Comparison of ENCODE assay signal across 1 cellular context in the genomic region with DNA sequence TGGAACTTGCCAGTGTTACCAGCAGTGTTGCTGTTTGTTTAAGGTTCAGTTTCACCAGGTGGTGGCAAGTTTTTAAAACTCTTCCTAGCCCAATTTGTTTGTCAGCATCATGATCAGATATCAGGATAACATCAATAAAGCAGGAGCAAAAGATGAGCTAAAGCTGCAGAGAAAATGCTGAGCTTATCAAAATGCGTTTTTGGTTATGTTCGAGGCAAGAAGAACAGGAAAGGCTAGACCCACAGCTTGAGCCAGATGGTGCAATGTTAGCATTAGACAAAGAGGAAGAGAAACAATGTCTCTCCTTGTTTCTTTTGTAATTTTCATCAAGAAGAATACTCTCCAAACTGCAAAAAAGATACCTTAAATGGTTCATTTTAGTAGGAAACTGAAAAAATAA.
TF ChIP-seq lines count a peak whose summit lies in the region.

No MANE protein-coding gene starts in this region.

TF ChIP-seq in IMR-90, 13 proteins besides CTCF, POLR2A, EP300 and RAD21 (continued from another document):
- TF ChIP-seq MAFK (IDR thresholded peaks at IDR 0.05; ENCODE audit: low read depth, low read length) (peak; percentile 46; the same call in 1 of the 2 replicates), NFE2L2 (IDR thresholded peaks at IDR 0.05; ENCODE audit: low read depth, low read length) (no peak)
- TF ChIP-seq, protein P1, sequence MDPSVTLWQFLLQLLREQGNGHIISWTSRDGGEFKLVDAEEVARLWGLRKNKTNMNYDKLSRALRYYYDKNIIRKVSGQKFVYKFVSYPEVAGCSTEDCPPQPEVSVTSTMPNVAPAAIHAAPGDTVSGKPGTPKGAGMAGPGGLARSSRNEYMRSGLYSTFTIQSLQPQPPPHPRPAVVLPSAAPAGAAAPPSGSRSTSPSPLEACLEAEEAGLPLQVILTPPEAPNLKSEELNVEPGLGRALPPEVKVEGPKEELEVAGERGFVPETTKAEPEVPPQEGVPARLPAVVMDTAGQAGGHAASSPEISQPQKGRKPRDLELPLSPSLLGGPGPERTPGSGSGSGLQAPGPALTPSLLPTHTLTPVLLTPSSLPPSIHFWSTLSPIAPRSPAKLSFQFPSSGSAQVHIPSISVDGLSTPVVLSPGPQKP (IDR thresholded peaks at IDR 0.05; ENCODE audit: borderline replicate concordance, low read depth, low read length): no peak
